8 cellular contexts compared by ENCODE assay signal in the genomic region with DNA sequence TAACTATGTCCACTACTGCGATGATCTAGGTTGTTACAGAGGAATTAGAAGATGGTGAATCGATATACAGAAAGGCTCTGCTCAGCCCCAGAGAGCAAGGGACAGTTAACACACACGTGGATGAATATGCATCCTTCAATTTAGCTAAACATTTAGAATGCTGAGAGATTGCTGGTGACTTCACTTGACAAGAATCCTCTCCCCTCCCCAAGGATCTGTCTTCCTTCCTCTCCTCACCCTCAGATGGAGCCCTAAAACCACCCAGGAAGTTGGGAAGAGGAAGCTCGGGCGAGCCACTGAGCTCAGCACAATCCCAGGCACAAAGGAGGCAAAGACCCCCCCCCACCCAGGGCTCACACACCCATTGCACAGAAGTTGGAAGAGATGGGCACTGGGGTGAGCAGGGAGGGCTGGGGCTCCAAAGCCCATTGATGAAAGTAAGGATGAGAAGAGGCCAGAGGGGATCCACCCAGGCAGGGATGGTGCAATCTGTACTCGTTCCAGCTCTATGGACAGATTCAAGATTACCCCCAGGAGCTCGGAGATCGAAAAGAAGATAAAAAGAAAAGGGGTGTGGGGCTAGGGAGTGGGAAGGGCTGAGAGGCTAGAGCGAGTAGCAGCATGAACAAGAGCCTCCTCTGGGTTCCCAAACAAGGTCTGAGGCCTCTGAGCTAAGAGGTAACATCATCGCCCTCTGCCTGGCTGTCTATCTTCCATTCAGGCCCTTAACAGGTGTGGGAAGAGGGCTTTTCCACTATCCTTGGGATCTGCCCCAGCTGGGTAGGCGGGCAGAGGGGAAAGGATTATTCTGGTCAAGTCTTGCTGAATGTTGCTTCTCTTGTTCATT. TPM values are rescaled to one million over a fixed set of nuclear protein-coding genes. Genes with fewer than 3 reads are reported as not detected.
DNase-seq lines count a peak whose midpoint lies in the region; ATAC-seq and TF ChIP-seq lines count a peak whose summit lies in the region.

No MANE protein-coding gene starts in this region.

- H3K27ac ChIP-seq in BLaER1 treated with 17β-estradiol and CSF1 and Interleukin-3, amounts not matched to agents 10 nM and 100 nM: peak overlapping the region; percentile 89 to 99 (median 94)
- H3K27ac ChIP-seq in HUES48 (ENCODE audit: low read depth, low read length): peak overlapping the region; percentile 98
- H3K27ac ChIP-seq in sigmoid colon: peak overlapping the region; percentile 95 to 100 (median 98)

- intact Hi-C loops in sigmoid colon (cut with DNase I): loop anchor here (2.0 to 10.0 kb wide), 4 partner anchors 83 to 1387 kb away; partner anchors contain the start of genes ELK1, MAGIX, PIM2 and UXT

- ATAC-seq in activated T-cell treated with anti-CD3 and anti-CD28 coated beads, Interleukin-2, amount 50 U/mL, for 72 hours (replicated peaks in 1 of 2): no peak
- no peak for ATAC-seq in HG02588 (IDR thresholded peaks at IDR 0.05; ENCODE audit: unreplicated experiment)

- peak overlapping the region; percentile 97 for H3K27ac Mint-ChIP-seq in activated T-cell treated with anti-CD3 and anti-CD28 coated beads, Interleukin-2, amount 50 U/mL, for 72 hours

- TF ChIP-seq CTCF in sigmoid colon (IDR thresholded peaks at IDR 0.05): no peak

- H3K36me3 Mint-ChIP-seq in activated T-cell treated with anti-CD3 and anti-CD28 coated beads, Interleukin-2, amount 50 U/mL, for 72 hours (ENCODE audit: insufficient read depth in 2 of 2): peaks cover 4 to 8% of the 10 kb centered on the region in 2 donors

- H3K4me3 Mint-ChIP-seq in activated T-cell treated with anti-CD3 and anti-CD28 coated beads, Interleukin-2, amount 50 U/mL, for 72 hours: peak overlapping the region; percentile 87 to 95

- DNase-seq in activated T-cell treated with anti-CD3 and anti-CD28 coated beads, Interleukin-2, amount 50 U/mL, for 72 hours: no peak
- DNase-seq in globus pallidus (ENCODE audit: low spot score) (peak; percentile 9), sigmoid colon (no peak), cortex of kidney (lab: John Stamatoyannopoulos, UW) (no peak), SKM-1 treated with dmso at 0.1 percent for 144 hours (lab: John Stamatoyannopoulos, UW; ENCODE audit: unreplicated experiment) (no peak)

- peaks cover 0 to 23% (median 2%) of the 10 kb centered on the region in 11 experiments; a peak in 7 of 22 replicates for H3K9me3 ChIP-seq in BLaER1 treated with 17β-estradiol and CSF1 and Interleukin-3, amounts not matched to agents 10 nM and 100 nM (replicated peaks in 1 of 11)
- peaks cover 12% of the 10 kb centered on the region for H3K9me3 ChIP-seq in HUES48 (ENCODE audit: control insufficient read depth, insufficient read depth, low read length)
- H3K9me3 ChIP-seq in sigmoid colon: no peaks in the 10 kb centered on the region

- peaks cover 22 to 28% (median 26%) of the 10 kb centered on the region in 11 experiments for H3K36me3 ChIP-seq in BLaER1 treated with 17β-estradiol and CSF1 and Interleukin-3, amounts not matched to agents 10 nM and 100 nM
- H3K36me3 ChIP-seq in HUES48 (ENCODE audit: control insufficient read depth, insufficient read depth, low read length) (peaks cover 27% of the 10 kb centered on the region), sigmoid colon (peaks cover 4 to 26% (median 13%) of the 10 kb centered on the region in 4 donors)

- H3K9me3 Mint-ChIP-seq in activated T-cell treated with anti-CD3 and anti-CD28 coated beads, Interleukin-2, amount 50 U/mL, for 72 hours: no peaks in the 10 kb centered on the region

- peaks cover 0 to 12% (median 0%) of the 10 kb centered on the region in 11 experiments; a peak in 3 of 22 replicates for H4K20me1 ChIP-seq in BLaER1 treated with 17β-estradiol and CSF1 and Interleukin-3, amounts not matched to agents 10 nM and 100 nM

- TF ChIP-seq POLR2A in sigmoid colon (IDR thresholded peaks at IDR 0.05): no peak

- no peak for TF ChIP-seq EP300 in sigmoid colon (IDR thresholded peaks at IDR 0.05)

- H3K4me1 ChIP-seq in BLaER1 treated with 17β-estradiol and CSF1 and Interleukin-3, amounts not matched to agents 10 nM and 100 nM: peaks cover 39 to 49% (median 42%) of the 10 kb centered on the region in 10 experiments
- H3K4me1 ChIP-seq in HUES48 (ENCODE audit: control insufficient read depth, insufficient read depth, low read length): peaks cover 9% of the 10 kb centered on the region
- peaks cover 0 to 24% (median 22%) of the 10 kb centered on the region in 4 donors for H3K4me1 ChIP-seq in sigmoid colon

- peak overlapping the region; percentile 71 to 91 (median 86) for H3K4me2 ChIP-seq in BLaER1 treated with 17β-estradiol and CSF1 and Interleukin-3, amounts not matched to agents 10 nM and 100 nM

- WGBS in sigmoid colon, 2 donors: 22 to 23% methylated on average over 11 of the region's 11 CpGs

- H3K9ac ChIP-seq in BLaER1 treated with 17β-estradiol and CSF1 and Interleukin-3, amounts not matched to agents 10 nM and 100 nM: peak overlapping the region; percentile 89 to 98 (median 94)
- peak overlapping the region; percentile 49 for H3K9ac ChIP-seq in HUES48 (ENCODE audit: low read depth, low read length)

- peaks cover 0 to 30% (median 17%) of the 10 kb centered on the region in 11 experiments; a peak in 12 of 22 replicates for H3K27me3 ChIP-seq in BLaER1 treated with 17β-estradiol and CSF1 and Interleukin-3, amounts not matched to agents 10 nM and 100 nM
- H3K27me3 ChIP-seq in HUES48 (ENCODE audit: control insufficient read depth, insufficient read depth, low read length) (no peaks in the 10 kb centered on the region), sigmoid colon (no peaks in the 10 kb centered on the region)

- H3K4me1 Mint-ChIP-seq in activated T-cell treated with anti-CD3 and anti-CD28 coated beads, Interleukin-2, amount 50 U/mL, for 72 hours (ENCODE audit: low read depth): peaks cover 37% of the 10 kb centered on the region

- no peaks in the 10 kb centered on the region for H3K27me3 Mint-ChIP-seq in activated T-cell treated with anti-CD3 and anti-CD28 coated beads, Interleukin-2, amount 50 U/mL, for 72 hours (ENCODE audit: low read depth)

- peak overlapping the region; percentile 74 to 89 (median 82) for H3K4me3 ChIP-seq in BLaER1 treated with 17β-estradiol and CSF1 and Interleukin-3, amounts not matched to agents 10 nM and 100 nM
- H3K4me3 ChIP-seq in HUES48 (ENCODE audit: low read depth, low read length) (peak overlapping the region; percentile 82), sigmoid colon (peak overlapping the region; percentile 70 to 90 (median 76))

RNA-seq across cellular contexts. Expression of gene TFE3, which starts 1.3 kb away (rescaled TPM):
- 10 to 100 TPM; 38.8 to 44.8 TPM for total RNA-seq in activated T-cell treated with anti-CD3 and anti-CD28 coated beads, Interleukin-2, amount 50 U/mL, for 72 hours
- total RNA-seq in sigmoid colon: 10 to 100 TPM; 38.3 to 69.8 (median 56.0) TPM
- polyA plus RNA-seq in sigmoid colon: 10 to 100 TPM; 21.0 to 32.6 (median 30.9) TPM

RNA-seq across cellular contexts. Expression of gene CCDC120, which starts 16.9 kb away (rescaled TPM):
- total RNA-seq in activated T-cell treated with anti-CD3 and anti-CD28 coated beads, Interleukin-2, amount 50 U/mL, for 72 hours: 1 to 10 TPM; 8.7 to 9.0 TPM
- 1 to 10 TPM in 3 of 4 donors, under 1 TPM in 1; 0.71 to 3.9 (median 1.3) TPM for total RNA-seq in sigmoid colon
- polyA plus RNA-seq in sigmoid colon: 1 to 10 TPM; 4.2 to 7.6 (median 4.2) TPM

RNA-seq across cellular contexts. Expression of gene PRAF2, which starts 31.9 kb away (rescaled TPM):
- 10 to 100 TPM; 19.1 to 20.9 TPM for total RNA-seq in activated T-cell treated with anti-CD3 and anti-CD28 coated beads, Interleukin-2, amount 50 U/mL, for 72 hours
- 10 to 100 TPM; 18.2 to 20.2 (median 19.0) TPM for total RNA-seq in sigmoid colon
- 10 to 100 TPM in 1 of 3 donors, 1 to 10 TPM in 2; 2.8 to 15.2 (median 8.4) TPM for polyA plus RNA-seq in sigmoid colon

RNA-seq across cellular contexts. Expression of gene WDR45, which starts 37.8 kb away (rescaled TPM):
- 10 to 100 TPM; 43.4 to 49.0 TPM for total RNA-seq in activated T-cell treated with anti-CD3 and anti-CD28 coated beads, Interleukin-2, amount 50 U/mL, for 72 hours
- total RNA-seq in sigmoid colon: 100 to 1,000 TPM in 1 of 4 donors, 10 to 100 TPM in 3; 78.5 to 102 (median 93.5) TPM
- polyA plus RNA-seq in sigmoid colon: 10 to 100 TPM; 49.5 to 57.1 (median 55.5) TPM

RNA-seq across cellular contexts. Expression of gene GRIPAP1, which starts 39.8 kb away (rescaled TPM):
- 100 to 1,000 TPM; 108 to 114 TPM for total RNA-seq in activated T-cell treated with anti-CD3 and anti-CD28 coated beads, Interleukin-2, amount 50 U/mL, for 72 hours
- total RNA-seq in sigmoid colon: 10 to 100 TPM; 19.7 to 63.1 (median 29.7) TPM
- polyA plus RNA-seq in sigmoid colon: 10 to 100 TPM; 14.4 to 42.0 (median 18.3) TPM
